ENCODE assay signal across 15 cellular contexts in genomic region chr12:114671664-114672476, GRCh38. TPM values are rescaled to one million over a fixed set of nuclear protein-coding genes. Genes with fewer than 3 reads are reported as not detected.
A peak's percentile ranks its signal among the peaks of the same experiment; 100 is the strongest.
DNase-seq lines count a peak whose midpoint lies in the region; ATAC-seq, FAIRE-seq and TF ChIP-seq lines count a peak whose summit lies in the region.
"Had no signal": no experiment of that assay in that cellular context is flagged by ENCODE, and none has a peak within 500 bp of the region (broad histone marks: within the 10 kb centered on the region; RNA-seq: fewer than 3 reads in every experiment).

No MANE protein-coding gene starts in this region.

- H3K9me3 ChIP-seq in cardiac muscle cell (ENCODE audit: low read depth) (no peaks in the 10 kb centered on the region), H1 (ENCODE audit: insufficient read depth in 2 of 2, low read depth in 1 of 2, low read length in 1 of 2) (no peaks in the 10 kb centered on the region)

- ATAC-seq in Right ventricle myocardium superior (ENCODE audit: poor library complexity), result no peak
- ATAC-seq: activated T-helper 17 cell treated with anti-CD3 and anti-CD28 coated beads, Interleukin-2, amount 50 U/mL, for 72 hours had no signal

- H4K91ac ChIP-seq in H1 (replicated peaks; ENCODE audit: insufficient read length, low read length), result no peak overlapping the region

- H3K79me2 ChIP-seq in H1 (ENCODE audit: control insufficient read depth in 1 of 2, insufficient read depth in 2 of 2, low read length in 2 of 2) (no peaks in the 10 kb centered on the region), mesendoderm (ENCODE audit: control insufficient read depth, insufficient read depth, low read length) (no peaks in the 10 kb centered on the region)

- H4K5ac ChIP-seq in H1 (ENCODE audit: insufficient read length, low read depth, low read length), result no peak overlapping the region
- no peak overlapping the region for H4K5ac ChIP-seq in mesendoderm (ENCODE audit: low read length)

- intact Hi-C loops in Right ventricle myocardium superior (cut with DNase I), result loop anchor here (10.0 kb wide), 2 partner anchors 493 to 783 kb away; no protein-coding TSS in a partner anchor

- 3% methylated on average over 53 of the region's 55 CpGs; no CpG with 5 or more reads in 1 of the 2 experiments for WGBS in H1 (ENCODE audit: extremely low coverage in 1 of 2, insufficient coverage in 1 of 2, insufficient read length in 1 of 2, insufficient replicate concordance in 2 of 2, low coverage in 1 of 2, low lambda C conversion rate in 2 of 2, missing lambda C conversion rate in 1 of 2), 2 experiments
- no CpG with 5 or more reads among the region's 55 CpGs for WGBS in mesendoderm (ENCODE audit: extremely low coverage, insufficient coverage, low lambda C conversion rate)
- 39% methylated on average over 55 of the region's 55 CpGs for WGBS in urinary bladder

- H3K4me3 ChIP-seq in cardiac muscle cell (peak overlapping the region; percentile 6), H1 (ENCODE audit: extremely low read depth in 1 of 4, insufficient read depth in 2 of 4, low read depth in 3 of 4, low read length in 4 of 4) (peak overlapping the region in 3 of 4 experiments; percentile 18 to 49 (median 32); a peak in 5 of 8 replicates), mesendoderm (ENCODE audit: low read length) (no peak overlapping the region), urinary bladder (ENCODE audit: low read depth, low read length) (peak overlapping the region; percentile 45)

- peak overlapping the region; percentile 59 for H3K27ac ChIP-seq in cardiac muscle cell
- H3K27ac ChIP-seq in H1 (ENCODE audit: low read depth, low read length), result no peak overlapping the region
- H3K27ac ChIP-seq in mesendoderm (ENCODE audit: low read depth, low read length), result no peak overlapping the region
- H3K27ac ChIP-seq in urinary bladder (ENCODE audit: low read depth), result peak overlapping the region; percentile 94

- CTCF ChIA-PET in H1 (lab: Charles Lee; ENCODE audit: partially characterized antibody), result interaction anchor here (0.6 to 2.7 kb wide), 8 partner anchors 9 to 1201 kb away, joined by 3 to 15 read pairs (median 4); partner anchors contain the start of gene TBX3

- H4K8ac ChIP-seq in H1 (ENCODE audit: extremely low read depth, insufficient read depth, low read length) (no peak overlapping the region; the same call in 1 of the 2 replicates), mesendoderm (ENCODE audit: low read depth, low read length) (no peak overlapping the region)

- H3K36me3 ChIP-seq in cardiac muscle cell (peaks cover 24% of the 10 kb centered on the region), H1 (ENCODE audit: control insufficient read depth in 2 of 4, insufficient read depth in 4 of 4, low read length in 3 of 4) (no peaks in the 10 kb centered on the region), mesendoderm (ENCODE audit: control insufficient read depth, insufficient read depth, low read length) (peaks cover 18% of the 10 kb centered on the region), urinary bladder (ENCODE audit: insufficient read depth) (peaks cover 4% of the 10 kb centered on the region)

- no peak overlapping the region for H2BK15ac ChIP-seq in H1 (ENCODE audit: low read length)
- no peak overlapping the region for H2BK15ac ChIP-seq in mesendoderm (replicated peaks; ENCODE audit: low read depth)

- H2BK5ac ChIP-seq in H1 (ENCODE audit: low read depth, low read length) (no peak overlapping the region; the same call in 1 of the 2 replicates), mesendoderm (ENCODE audit: low read length) (no peak overlapping the region)

- H2BK120ac ChIP-seq in H1 (replicated peaks; ENCODE audit: low read depth, low read length) (no peak overlapping the region), mesendoderm (ENCODE audit: low read depth, low read length) (no peak overlapping the region)

- peaks cover 6 to 8% of the 10 kb centered on the region in 2 experiments for H4K20me1 ChIP-seq in H1 (replicated peaks in 1 of 2; ENCODE audit: control insufficient read depth in 1 of 2, insufficient read depth in 2 of 2, low read length in 2 of 2)

- no peaks in the 10 kb centered on the region for H3K79me1 ChIP-seq in H1 (ENCODE audit: low read depth, low read length)
- peaks cover 14% of the 10 kb centered on the region for H3K79me1 ChIP-seq in mesendoderm (ENCODE audit: low read length)

- TF ChIP-seq CTCF in cardiac muscle cell (IDR thresholded peaks at IDR 0.05; ENCODE audit: low read depth, low read length), result no peak
- TF ChIP-seq CTCF in H1 (IDR thresholded peaks at IDR 0.05; ENCODE audit: control extremely low read depth in 1 of 3, insufficient read depth in 1 of 3, low read depth in 1 of 3, low read length in 3 of 3), result no peak

- no peak overlapping the region for H3K23ac ChIP-seq in H1 (ENCODE audit: insufficient read length)
- H3K23ac ChIP-seq in mesendoderm (ENCODE audit: low read length), result no peak overlapping the region

- no peak overlapping the region for H3K56ac ChIP-seq in H1 (replicated peaks; ENCODE audit: insufficient read length, low read depth, low read length)
- H3K56ac ChIP-seq in mesendoderm (ENCODE audit: low read length), result peak overlapping the region; percentile 86

- H3K18ac ChIP-seq in H1 (ENCODE audit: extremely low read depth, low read length) (no peak overlapping the region; the same call in 1 of the 2 replicates), mesendoderm (ENCODE audit: low read length) (peak overlapping the region; percentile 29)

- peaks cover 72% of the 10 kb centered on the region for H3K4me1 ChIP-seq in cardiac muscle cell (ENCODE audit: low read depth)
- peaks cover 10 to 51% (median 27%) of the 10 kb centered on the region in 4 experiments for H3K4me1 ChIP-seq in H1 (replicated peaks in 1 of 4; ENCODE audit: control insufficient read depth in 3 of 4, insufficient read depth in 4 of 4, low read length in 3 of 4)
- peaks cover 16% of the 10 kb centered on the region for H3K4me1 ChIP-seq in mesendoderm (ENCODE audit: control insufficient read depth, low read depth, low read length)
- no peaks in the 10 kb centered on the region for H3K4me1 ChIP-seq in urinary bladder (ENCODE audit: insufficient read depth)

- peaks cover 8% of the 10 kb centered on the region; the same call in 1 of the 2 replicates for H3K23me2 ChIP-seq in H1 (ENCODE audit: low read depth, low read length)

- no peak for TF ChIP-seq EP300 in H1 (IDR thresholded peaks at IDR 0.05; ENCODE audit: borderline replicate concordance in 1 of 2, low read depth in 2 of 2, low read length in 2 of 2)

- H3K9ac ChIP-seq in H1 (replicated peaks in 1 of 4; ENCODE audit: extremely low read depth in 1 of 4, low read depth in 3 of 4, low read length in 3 of 4), result no peak overlapping the region
- peak overlapping the region; percentile 52 for H3K9ac ChIP-seq in mesendoderm (ENCODE audit: low read length)

- POLR2A ChIA-PET in H1 (lab: Charles Lee; ENCODE audit: partially characterized antibody), result interaction anchor here (0.6 to 5.9 kb wide), 3 partner anchors 11 to 967 kb away, joined by 4 to 45 read pairs (median 6); partner anchors contain the start of gene TBX3

- TF ChIP-seq POLR2A in H1 (IDR thresholded peaks at IDR 0.05; ENCODE audit: control extremely low read depth in 1 of 2, low read depth in 2 of 2, low read length in 2 of 2), result no peak

- H2BK20ac ChIP-seq in H1 (ENCODE audit: low read length), result no peak overlapping the region; the same call in 1 of the 2 replicates

- no peak for TF ChIP-seq RAD21 in H1 (IDR thresholded peaks at IDR 0.05 in 1 of 2, conservative IDR thresholded peaks at IDR 0.05 in 1 of 2; ENCODE audit: low read depth in 2 of 2, low read length in 2 of 2)

- H2BK12ac ChIP-seq in H1 (ENCODE audit: low read depth, low read length), result no peak overlapping the region

- no peak for FAIRE-seq in H1 (lab: Jason Lieb, UNC)
- FAIRE-seq: HTR-8/SVneo, RCC 7860 had no signal

- DNase-seq in cardiac muscle cell (ENCODE audit: low read depth in 1 of 2, low spot score in 1 of 2), result no peak
- no peak for DNase-seq in Right ventricle myocardium superior
- DNase-seq in H1 (ENCODE audit: low read depth in 1 of 2, low spot score in 2 of 2), result peak in 1 of 2 experiments; percentile 78
- DNase-seq in mesendoderm, result peak; percentile 81
- DNase-seq in stimulated activated CD4-positive, alpha-beta T cell treated with anti-CD3 and anti-CD28 coated beads, Interleukin-2, amount 100 ng/mL, for 24 hours, result no peak
- no peak for DNase-seq in mesenteric fat pad (ENCODE audit: low spot score)
- DNase-seq in stimulated activated CD4-positive, alpha-beta T cell treated with anti-CD3 and anti-CD28 coated beads, Interleukin-2, amount 100 ng/mL, for 48 hours, result no peak
- DNase-seq: activated CD4-positive, CD25-positive, alpha-beta regulatory T cell treated with anti-CD3 and anti-CD28 coated beads, Interleukin-2, amount 50 U/mL, for 72 hours; cortex of kidney; immature natural killer cell; NCI-H2081 had no signal

- H2AFZ ChIP-seq in H1 (ENCODE audit: low read length), result no peak overlapping the region

- peaks cover 29% of the 10 kb centered on the region for H3K27me3 ChIP-seq in cardiac muscle cell
- peaks cover 62 to 92% (median 87%) of the 10 kb centered on the region in 4 experiments for H3K27me3 ChIP-seq in H1 (replicated peaks in 1 of 4; ENCODE audit: control insufficient read depth in 3 of 4, extremely low read depth in 1 of 4, insufficient read depth in 3 of 4, low read length in 3 of 4)
- H3K27me3 ChIP-seq in mesendoderm (ENCODE audit: insufficient read depth, low read length, poor library complexity), result no peaks in the 10 kb centered on the region

- H2AK5ac ChIP-seq in H1 (ENCODE audit: low read depth, low read length) (no peak overlapping the region), mesendoderm (ENCODE audit: low read length) (no peak overlapping the region)

- H3K4ac ChIP-seq in H1 (replicated peaks; ENCODE audit: insufficient read length, low read depth, low read length) (no peak overlapping the region), mesendoderm (ENCODE audit: low read depth, low read length) (no peak overlapping the region)

- H3K14ac ChIP-seq in H1 (ENCODE audit: insufficient read length), result no peak overlapping the region

- H3K4me2 ChIP-seq in H1 (ENCODE audit: insufficient read depth in 1 of 2, low read depth in 2 of 2, low read length in 2 of 2) (peak overlapping the region; percentile 38 to 62), mesendoderm (ENCODE audit: low read length) (peak overlapping the region; percentile 26)

RNA-seq across cellular contexts. Expression of gene TBX3, which starts 12.1 kb away (rescaled TPM):
- total RNA-seq in cardiac muscle cell (69.4 and 87.5 TPM in 2 replicates), Right ventricle myocardium superior (11.8 TPM), urinary bladder (123 TPM), mesenteric fat pad (16.5 TPM)
- polyA plus RNA-seq in cardiac muscle cell (63.7 and 78.3 TPM in 2 replicates), H1 (2011; rRNA removed) (0.09 TPM in 2 replicates), urinary bladder (53.8 TPM)
- 0.29 and 1.0 TPM in 2 replicates for total RNA-seq in H1 (2021; fragmentation: NEBNext Ultra II Directional; extraction: Animal tissue kit (Norgen Biotek cat#: 25700))
- polyA plus RNA-seq in H1 (2011; cell fraction: cytosol; rRNA removed), result 0.09 TPM
- 0.20 TPM for polyA plus RNA-seq in H1 (2011; cell fraction: nucleus; rRNA removed)
- 0.12 to 0.38 TPM (median 0.24 TPM) in 4 replicates for polyA plus RNA-seq in H1 (2012, experiment 1 of 2)
- polyA plus RNA-seq in H1 (2012, experiment 2 of 2), result 0.18 TPM
- 0.30 TPM for polyA plus RNA-seq in H1 (2013, experiment 1 of 2)
- 0.13 TPM for polyA plus RNA-seq in H1 (2013, experiment 2 of 2)
- 0.09 TPM in 1 of 2 replicates, not detected in the other for polyA minus RNA-seq in H1 (2011; rRNA and poly(A)+ RNA removed)
- 0.73 TPM for polyA minus RNA-seq in H1 (2011; cell fraction: cytosol; rRNA and poly(A)+ RNA removed)
- polyA minus RNA-seq in H1 (2011; cell fraction: nucleus; rRNA and poly(A)+ RNA removed), result 0.50 TPM
- 2.1 TPM for polyA plus RNA-seq in mesendoderm (2013, experiment 1 of 2)
- polyA plus RNA-seq in mesendoderm (2013, experiment 2 of 2), result 2.1 TPM
- total RNA-seq: activated T-helper 17 cell treated with anti-CD3 and anti-CD28 coated beads, Interleukin-2, amount 50 U/mL, for 72 hours had no signal
- polyA plus RNA-seq: immature natural killer cell had no signal

Comparison
In these comparisons a context has a peak if more than half of its experiments do, and no peak if none do; other contexts are left out.
1. H3K27ac ChIP-seq: peak in cardiac muscle cell (single experiment) and urinary bladder (single experiment); none in H1 (single experiment) and mesendoderm (single experiment).